20 cellular contexts compared by ENCODE assay signal in the genomic region with DNA sequence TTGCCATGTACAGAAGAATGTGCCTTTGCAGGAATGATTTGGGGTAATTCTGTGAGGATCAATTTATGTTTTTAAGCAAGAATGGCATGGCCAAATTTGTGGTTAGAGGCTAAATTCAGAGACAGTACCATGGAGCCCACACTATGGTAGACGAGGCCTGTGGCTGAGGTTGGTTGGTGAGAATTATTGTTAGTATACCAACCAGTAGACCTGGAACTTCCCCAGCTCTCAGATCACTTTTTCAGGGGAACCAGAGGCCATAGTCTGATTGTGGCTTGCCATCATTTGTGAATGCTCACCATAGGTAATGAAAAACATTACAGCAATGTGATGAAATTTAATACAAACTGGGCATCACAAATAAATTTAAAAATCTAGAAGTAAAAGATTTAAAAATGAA. TPM values are rescaled to one million over a fixed set of nuclear protein-coding genes. Genes with fewer than 3 reads are reported as not detected.
DNase-seq lines count a peak whose midpoint lies in the region; ATAC-seq and FAIRE-seq lines count a peak whose summit lies in the region.
"Had no signal": no experiment of that assay in that cellular context is flagged by ENCODE, and none has a peak within 500 bp of the region (broad histone marks: within the 10 kb centered on the region; RNA-seq: fewer than 3 reads in every experiment).

No MANE protein-coding gene starts in this region.

- H3K18ac ChIP-seq in mesendoderm (ENCODE audit: low read length): no peak overlapping the region

- H4K5ac ChIP-seq in mesendoderm (ENCODE audit: low read length): no peak overlapping the region

- H2BK120ac ChIP-seq in mesendoderm (ENCODE audit: low read depth, low read length): no peak overlapping the region

- peak; percentile 46 for FAIRE-seq in GM18507 (lab: Jason Lieb, UNC)
- FAIRE-seq: A549 had no signal

- H3K27me3 ChIP-seq in mesendoderm (ENCODE audit: insufficient read depth, low read length, poor library complexity): no peaks in the 10 kb centered on the region
- H3K27me3 ChIP-seq: transverse colon had no signal

- no peak for DNase-seq in GM18507 (ENCODE audit: extremely low spot score, insufficient read length, low read depth)
- DNase-seq in NCI-H2227 (lab: John Stamatoyannopoulos, UW; ENCODE audit: unreplicated experiment): no peak
- no peak for DNase-seq in OCI-M1 (lab: John Stamatoyannopoulos, UW)
- no peak for DNase-seq in NCI-H1436 (lab: John Stamatoyannopoulos, UW)
- DNase-seq in mesendoderm: no peak
- DNase-seq: activated effector memory CD4-positive, alpha-beta T cell treated with anti-CD3 and anti-CD28 coated beads, Interleukin-2, amount 50 U/mL, for 16 hours; aorta; foreskin fibroblast; naive B cell; NCI-H1092 treated with DMSO at 0.1 percent for 48 hours; posterior cingulate gyrus; SIG-M5; stimulated activated naive CD4-positive, alpha-beta T cell; T-helper 17 cell; transverse colon had no signal

- H3K4ac ChIP-seq in mesendoderm (ENCODE audit: low read depth, low read length): no peak overlapping the region

- ATAC-seq in GM19468 (IDR thresholded peaks at IDR 0.05; ENCODE audit: extremely low read depth, unreplicated experiment): peak; percentile 51
- ATAC-seq in HG02763 (IDR thresholded peaks at IDR 0.05; ENCODE audit: unreplicated experiment): peak; percentile 53
- ATAC-seq in HG03469 (IDR thresholded peaks at IDR 0.05; ENCODE audit: unreplicated experiment): peak; percentile 69
- ATAC-seq: A549, T-helper 17 cell had no signal

- H3K56ac ChIP-seq in mesendoderm (ENCODE audit: low read length): no peak overlapping the region

- H3K4me3 ChIP-seq in mesendoderm (ENCODE audit: low read length): no peak overlapping the region
- H3K4me3 ChIP-seq: A549, transverse colon had no signal

- no peaks in the 10 kb centered on the region for H3K79me2 ChIP-seq in mesendoderm (ENCODE audit: control insufficient read depth, insufficient read depth, low read length)

- no peak overlapping the region for H4K8ac ChIP-seq in mesendoderm (ENCODE audit: low read depth, low read length)

- no peak overlapping the region for H3K27ac ChIP-seq in mesendoderm (ENCODE audit: low read depth, low read length)
- H3K27ac ChIP-seq: A549, KMS-11, transverse colon had no signal

- no peak overlapping the region for H3K9ac ChIP-seq in mesendoderm (ENCODE audit: low read length)
- H3K9ac ChIP-seq: KMS-11 had no signal

- no peak overlapping the region for H3K4me2 ChIP-seq in mesendoderm (ENCODE audit: low read length)
- H3K4me2 ChIP-seq: A549, KMS-11 had no signal

- no peak overlapping the region for H3K23ac ChIP-seq in mesendoderm (ENCODE audit: low read length)

- WGBS in mesendoderm (ENCODE audit: extremely low coverage, insufficient coverage, low lambda C conversion rate): no CpG with 5 or more reads among the region's 1 CpG

- no peaks in the 10 kb centered on the region for H3K4me1 ChIP-seq in mesendoderm (ENCODE audit: control insufficient read depth, low read depth, low read length)
- H3K4me1 ChIP-seq: A549, transverse colon had no signal

- no peaks in the 10 kb centered on the region for H3K79me1 ChIP-seq in mesendoderm (ENCODE audit: low read length)

- no peak overlapping the region for H2BK5ac ChIP-seq in mesendoderm (ENCODE audit: low read length)

- no peak overlapping the region for H2AK5ac ChIP-seq in mesendoderm (ENCODE audit: low read length)

- no peak overlapping the region for H2BK15ac ChIP-seq in mesendoderm (replicated peaks; ENCODE audit: low read depth)

- H3K36me3 ChIP-seq in mesendoderm (ENCODE audit: control insufficient read depth, insufficient read depth, low read length): no peaks in the 10 kb centered on the region

RNA-seq across cellular contexts. Expression of gene SHISA3, which starts 56.3 kb away (rescaled TPM):
- 0.86 TPM for polyA plus RNA-seq in mesendoderm (2013, experiment 1 of 2)
- polyA plus RNA-seq in mesendoderm (2013, experiment 2 of 2): 0.78 TPM
- polyA plus RNA-seq: A549 had no signal
